In the genomic region with DNA sequence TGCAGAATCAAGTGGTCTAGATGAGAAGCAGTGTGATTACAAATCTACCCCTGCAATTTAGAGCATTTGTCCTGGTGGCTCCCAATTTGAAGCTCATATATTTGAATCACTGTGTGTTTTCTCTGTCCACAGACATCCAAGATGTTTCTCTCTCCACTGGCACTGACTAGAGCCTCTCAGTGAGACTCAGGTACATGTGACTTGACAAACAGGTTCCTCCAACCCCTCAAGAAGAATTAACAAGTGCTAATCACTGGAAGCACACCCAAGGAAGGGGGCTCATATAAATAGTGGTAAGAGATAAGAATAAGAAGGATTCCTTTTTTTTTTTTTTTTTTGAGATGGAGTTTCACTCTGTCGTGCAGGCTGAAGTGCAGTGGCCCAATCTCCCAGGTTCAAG, we compare ENCODE assay signal across 35 cellular contexts. TPM values are rescaled to one million over a fixed set of nuclear protein-coding genes. Genes with fewer than 3 reads are reported as not detected.
"Had no signal": no experiment of that assay in that cellular context is flagged by ENCODE, and none has a peak within 500 bp of the region (broad histone marks: within the 10 kb centered on the region; RNA-seq: fewer than 3 reads in every experiment).

No MANE protein-coding gene starts in this region.

- H3K27ac Mint-ChIP-seq: activated CD4-positive, alpha-beta memory T cell treated with anti-CD3 and anti-CD28 coated beads for 36 hours; activated naive CD4-positive, alpha-beta T cell treated with anti-CD3 and anti-CD28 coated beads, Interleukin-2, amount 50 U/mL, for 24 hours; activated T-cell treated with anti-CD3 and anti-CD28 coated beads, Interleukin-2, amount 50 U/mL, for 24 hours; brain; nephron had no signal

- H3K4me3 ChIP-seq: cardiac muscle cell, coronary artery, dorsolateral prefrontal cortex, left ventricle myocardium inferior, right lobe of liver, thoracic aorta, uterus had no signal

- H3K9me3 ChIP-seq: left ventricle myocardium inferior, right lobe of liver, thoracic aorta, uterus had no signal

- H3K36me3 ChIP-seq: cardiac muscle cell, left ventricle myocardium inferior, right lobe of liver, thoracic aorta, uterus had no signal

- H3K27me3 ChIP-seq: cardiac muscle cell, right lobe of liver, uterus had no signal

- H3K4me1 Mint-ChIP-seq: activated naive CD4-positive, alpha-beta T cell treated with anti-CD3 and anti-CD28 coated beads, Interleukin-2, amount 50 U/mL, for 24 hours; brain; nephron had no signal

- H3K4me3 Mint-ChIP-seq: activated CD4-positive, alpha-beta memory T cell treated with anti-CD3 and anti-CD28 coated beads for 36 hours; activated naive CD4-positive, alpha-beta T cell treated with anti-CD3 and anti-CD28 coated beads, Interleukin-2, amount 50 U/mL, for 24 hours; activated T-cell treated with anti-CD3 and anti-CD28 coated beads, Interleukin-2, amount 50 U/mL, for 24 hours; brain; nephron had no signal

- H3K9me3 Mint-ChIP-seq: activated CD4-positive, alpha-beta memory T cell treated with anti-CD3 and anti-CD28 coated beads for 36 hours; activated naive CD4-positive, alpha-beta T cell treated with anti-CD3 and anti-CD28 coated beads, Interleukin-2, amount 50 U/mL, for 24 hours; activated T-cell treated with anti-CD3 and anti-CD28 coated beads, Interleukin-2, amount 50 U/mL, for 24 hours; brain; nephron had no signal

- DNase-seq: activated CD4-positive, alpha-beta memory T cell treated with anti-CD3 and anti-CD28 coated beads for 36 hours; activated CD4-positive, alpha-beta T cell treated with anti-CD3 and anti-CD28 coated beads for 48 hours; activated CD8-positive, alpha-beta memory T cell treated with anti-CD3 and anti-CD28 coated beads, Interleukin-2, amount 50 U/mL, for 48 hours; activated gamma-delta T cell; activated T-cell treated with anti-CD3 and anti-CD28 coated beads, Interleukin-2, amount 50 U/mL, for 24 hours; aorta; cerebellar nuclear complex; dorsolateral prefrontal cortex; effector memory CD4-positive, alpha-beta T cell; head of caudate nucleus; hippocampal formation; left ventricle myocardium inferior; posterior cingulate gyrus; right lobe of liver; stimulated activated CD4-positive, alpha-beta T cell treated with anti-CD3 and anti-CD28 coated beads, Interleukin-4, amount 100 ng/mL, for 1 hour; stimulated activated naive CD8-positive, alpha-beta T cell treated with anti-CD3 and anti-CD28 coated beads, Interleukin-15, Interleukin-2, amounts not matched to agents 100 U/mL and 50 U/mL, for 24 hours; trophoblast cell; uterus had no signal

- ATAC-seq: activated CD4-positive, CD25-positive, alpha-beta regulatory T cell treated with anti-CD3 and anti-CD28 coated beads, Interleukin-2, amount 50 U/mL, for 24 hours; right lobe of liver; stimulated activated naive CD8-positive, alpha-beta T cell treated with anti-CD3 and anti-CD28 coated beads, Interleukin-15, Interleukin-2, amounts not matched to agents 100 U/mL and 50 U/mL, for 24 hours had no signal

- H3K36me3 Mint-ChIP-seq: activated CD4-positive, alpha-beta memory T cell treated with anti-CD3 and anti-CD28 coated beads for 36 hours; activated naive CD4-positive, alpha-beta T cell treated with anti-CD3 and anti-CD28 coated beads, Interleukin-2, amount 50 U/mL, for 24 hours; brain had no signal

- H3K4me1 ChIP-seq: left ventricle myocardium inferior, right lobe of liver, uterus had no signal

- H3K27ac ChIP-seq: cardiac muscle cell, coronary artery, dorsolateral prefrontal cortex, left ventricle myocardium inferior, right lobe of liver, thoracic aorta, uterus had no signal

RNA-seq across cellular contexts. Expression of gene OR10G2, which starts 20.5 kb away (rescaled TPM):
- total RNA-seq: activated CD4-positive, alpha-beta memory T cell treated with anti-CD3 and anti-CD28 coated beads for 36 hours; aorta; cardiac muscle cell; dorsolateral prefrontal cortex; fibroblast of lung; fibroblast of villous mesenchyme; left ventricle myocardium inferior; lung microvascular endothelial cell; mucosa of gallbladder; osteoblast; renal cortical epithelial cell; right lobe of liver; skeletal muscle tissue; T-helper 1 cell treated with Interleukin-12 subunit alpha and Interleukin-12 subunit beta and Interleukin-4 antibody, amounts not matched to agents 30 ng/mL and 1 ng/mL, for 36 hours; thoracic aorta; uterus had no signal
- polyA plus RNA-seq: adipose tissue, aorta, cardiac muscle cell, esophagus, fibroblast of lung had no signal

RNA-seq across cellular contexts. Expression of gene OR10G3, which starts 34.4 kb away (rescaled TPM):
- total RNA-seq: activated CD4-positive, alpha-beta memory T cell treated with anti-CD3 and anti-CD28 coated beads for 36 hours; aorta; cardiac muscle cell; dorsolateral prefrontal cortex; fibroblast of lung; fibroblast of villous mesenchyme; left ventricle myocardium inferior; lung microvascular endothelial cell; mucosa of gallbladder; osteoblast; renal cortical epithelial cell; right lobe of liver; skeletal muscle tissue; T-helper 1 cell treated with Interleukin-12 subunit alpha and Interleukin-12 subunit beta and Interleukin-4 antibody, amounts not matched to agents 30 ng/mL and 1 ng/mL, for 36 hours; thoracic aorta; uterus had no signal
- polyA plus RNA-seq: cardiac muscle cell, esophagus, fibroblast of lung had no signal

RNA-seq across cellular contexts. Expression of gene OR4E2, which starts 39.4 kb away (rescaled TPM):
- total RNA-seq: activated CD4-positive, alpha-beta memory T cell treated with anti-CD3 and anti-CD28 coated beads for 36 hours; aorta; cardiac muscle cell; dorsolateral prefrontal cortex; fibroblast of lung; fibroblast of villous mesenchyme; left ventricle myocardium inferior; lung microvascular endothelial cell; mucosa of gallbladder; osteoblast; renal cortical epithelial cell; right lobe of liver; skeletal muscle tissue; T-helper 1 cell treated with Interleukin-12 subunit alpha and Interleukin-12 subunit beta and Interleukin-4 antibody, amounts not matched to agents 30 ng/mL and 1 ng/mL, for 36 hours; thoracic aorta; uterus had no signal
- polyA plus RNA-seq: adipose tissue, aorta, cardiac muscle cell, esophagus, fibroblast of lung had no signal

RNA-seq across cellular contexts. Expression of gene OR4E1, which starts 59.4 kb away (rescaled TPM):
- total RNA-seq: aorta, cardiac muscle cell, dorsolateral prefrontal cortex, fibroblast of lung, fibroblast of villous mesenchyme, left ventricle myocardium inferior, lung microvascular endothelial cell, mucosa of gallbladder, osteoblast, renal cortical epithelial cell, right lobe of liver, skeletal muscle tissue, thoracic aorta, uterus had no signal
- polyA plus RNA-seq: adipose tissue, aorta, cardiac muscle cell, esophagus, fibroblast of lung had no signal
